8 cellular contexts compared by ENCODE assay signal in genomic region chr12:57523706-57524614, GRCh38. TPM values are rescaled to one million over a fixed set of nuclear protein-coding genes. Genes with fewer than 3 reads are reported as not detected.
A peak's percentile ranks its signal among the peaks of the same experiment; 100 is the strongest.
DNase-seq lines count a peak whose midpoint lies in the region; ATAC-seq and TF ChIP-seq lines count a peak whose summit lies in the region.

No MANE protein-coding gene starts in this region.

- no peaks in the 10 kb centered on the region for H3K9me2 ChIP-seq in OCI-LY7 (ENCODE audit: insufficient read depth, low read length)

- POLR2A ChIA-PET in CD8-positive, alpha-beta memory T cell (lab: Charles Lee), result interaction anchor here (0.5 to 1.5 kb wide), 5 partner anchors 11 to 829 kb away, joined by 3 to 7 read pairs (median 4); partner anchors contain the start of gene DCTN2
- POLR2A ChIA-PET in OCI-LY7 (lab: Charles Lee), result interaction anchor here (1.8 to 2.2 kb wide), 2 partner anchors 9 to 17 kb away, joined by 8 to 17 read pairs; no protein-coding TSS in a partner anchor

- peak overlapping the region; percentile 74 for H3K27ac ChIP-seq in CD8-positive, alpha-beta memory T cell (ENCODE audit: low read depth, low read length)
- H3K27ac ChIP-seq in OCI-LY7 (ENCODE audit: low read depth, low read length, poor library complexity, severe bottlenecking), result peak overlapping the region; percentile 97
- H3K27ac ChIP-seq in osteoblast (ENCODE audit: low read depth, low read length), result peak overlapping the region; percentile 75

- H3K4me3 ChIP-seq in CD8-positive, alpha-beta memory T cell (ENCODE audit: low read length), result peak overlapping the region; percentile 66
- peak overlapping the region; percentile 83 for H3K4me3 ChIP-seq in OCI-LY7 (ENCODE audit: low read depth, low read length, poor library complexity, severe bottlenecking)
- peak overlapping the region; percentile 77 for H3K4me3 ChIP-seq in osteoblast (ENCODE audit: insufficient read depth, low read length)

- no TSS peak for BruUV-seq in OCI-LY7 (replicated peaks; lab: Mats Ljungman, UMichigan)

- CTCF ChIA-PET in CD8-positive, alpha-beta memory T cell (lab: Charles Lee), result interaction anchor here (0.7 to 2.6 kb wide), 9 partner anchors 17 to 65 kb away, joined by 3 to 9 read pairs (median 4); partner anchors contain the start of gene GLI1
- CTCF ChIA-PET in OCI-LY7 (lab: Charles Lee; ENCODE audit: unreplicated experiment), result interaction anchor here (0.5 to 0.6 kb wide), 2 partner anchors 248 to 685 kb away, joined by 4 to 10 read pairs; partner anchors contain the start of gene EEF1AKMT3

- peak overlapping the region; percentile 87 to 96 (median 94) for H3K4me3 Mint-ChIP-seq in CD8-positive, alpha-beta memory T cell
- H3K4me3 Mint-ChIP-seq in effector memory CD8-positive, alpha-beta T cell, result peak overlapping the region; percentile 86 to 88

- peak in 1 of 5 donors; percentile 25 for DNase-seq in CD8-positive, alpha-beta memory T cell
- DNase-seq in OCI-LY7 (ENCODE audit: low spot score) (peak; percentile 55), osteoblast (ENCODE audit: insufficient read length, low spot score, missing footprints) (peak; percentile 91), NCI-H2081 (lab: John Stamatoyannopoulos, UW) (no peak), cerebellum (ENCODE audit: low spot score) (no peak), NCI-H2171 treated with DMSO at 0.1 percent for 48 hours (lab: John Stamatoyannopoulos, UW) (no peak), mucosa of gallbladder (ENCODE audit: low spot score) (no peak)
- no peak for DNase-seq in effector memory CD8-positive, alpha-beta T cell

- TF ChIP-seq CTCF in OCI-LY7 (conservative IDR thresholded peaks at IDR 0.05; ENCODE audit: low read length) (no peak), osteoblast (IDR thresholded peaks at IDR 0.05; ENCODE audit: extremely low read depth, low read depth, low read length) (no peak)

- H3K79me2 ChIP-seq in OCI-LY7 (ENCODE audit: insufficient read depth, low read depth, low read length), result peaks cover 33% of the 10 kb centered on the region
- H3K79me2 ChIP-seq in osteoblast (ENCODE audit: insufficient read depth, low read length), result peaks cover 58% of the 10 kb centered on the region

- intact Hi-C loops in OCI-LY7 (cut with micrococcal nuclease; ENCODE audit: unreplicated experiment), result loop anchor here (2.0 to 5.0 kb wide), 3 partner anchors 23 to 228 kb away; partner anchors contain the start of genes CDK4, DCTN2 and PIP4K2C

- H3K9me3 ChIP-seq in CD8-positive, alpha-beta memory T cell (ENCODE audit: low read length), result no peaks in the 10 kb centered on the region
- H3K9me3 ChIP-seq in OCI-LY7 (ENCODE audit: low read length), result no peaks in the 10 kb centered on the region
- H3K9me3 ChIP-seq in osteoblast (ENCODE audit: low read depth, low read length), result no peaks in the 10 kb centered on the region

- peak overlapping the region; percentile 81 for H3K4me2 ChIP-seq in OCI-LY7 (ENCODE audit: low read length)
- H3K4me2 ChIP-seq in osteoblast (ENCODE audit: insufficient read depth, low read length), result peak overlapping the region; percentile 96

- H2AFZ ChIP-seq in OCI-LY7 (ENCODE audit: low read length) (no peak overlapping the region), osteoblast (ENCODE audit: low read length) (no peak overlapping the region)

- H3K27me3 ChIP-seq in CD8-positive, alpha-beta memory T cell (ENCODE audit: insufficient read depth, low read length, poor library complexity, severe bottlenecking), result no peaks in the 10 kb centered on the region
- H3K27me3 ChIP-seq in osteoblast (ENCODE audit: insufficient read depth, low read length), result no peaks in the 10 kb centered on the region

- peaks cover 43% of the 10 kb centered on the region for H3K4me1 ChIP-seq in CD8-positive, alpha-beta memory T cell (ENCODE audit: insufficient read depth, low read length)
- H3K4me1 ChIP-seq in OCI-LY7 (ENCODE audit: insufficient read depth, low read length, poor library complexity, severe bottlenecking) (peaks cover 42% of the 10 kb centered on the region), osteoblast (ENCODE audit: insufficient read depth, low read length) (peaks cover 35% of the 10 kb centered on the region)

- peaks cover 38 to 61% (median 41%) of the 10 kb centered on the region in 3 donors for H3K4me1 Mint-ChIP-seq in CD8-positive, alpha-beta memory T cell
- H3K4me1 Mint-ChIP-seq in effector memory CD8-positive, alpha-beta T cell (ENCODE audit: low read depth in 2 of 2), result peaks cover 46 to 56% of the 10 kb centered on the region in 2 donors

- H3K36me3 ChIP-seq in CD8-positive, alpha-beta memory T cell (ENCODE audit: insufficient read depth, low read length), result peaks cover 22% of the 10 kb centered on the region
- H3K36me3 ChIP-seq in OCI-LY7 (ENCODE audit: insufficient read depth, low read length), result peaks cover 60% of the 10 kb centered on the region
- peaks cover 38% of the 10 kb centered on the region for H3K36me3 ChIP-seq in osteoblast (ENCODE audit: insufficient read depth, low read length)

- H3K36me3 Mint-ChIP-seq in CD8-positive, alpha-beta memory T cell, result peaks cover 0 to 61% (median 3%) of the 10 kb centered on the region in 3 donors
- H3K36me3 Mint-ChIP-seq in effector memory CD8-positive, alpha-beta T cell (ENCODE audit: insufficient read depth), result peaks cover 67% of the 10 kb centered on the region

- peaks cover 0 to 3% of the 10 kb centered on the region in 2 donors for H3K27me3 Mint-ChIP-seq in CD8-positive, alpha-beta memory T cell
- H3K27me3 Mint-ChIP-seq in effector memory CD8-positive, alpha-beta T cell, result no peaks in the 10 kb centered on the region

- H3K27ac Mint-ChIP-seq in CD8-positive, alpha-beta memory T cell, result peak overlapping the region; percentile 87 to 100 (median 95)
- peak overlapping the region; percentile 92 to 99 for H3K27ac Mint-ChIP-seq in effector memory CD8-positive, alpha-beta T cell

- no peak for ATAC-seq in effector memory CD8-positive, alpha-beta T cell (replicated peaks)

- H4K20me1 ChIP-seq in OCI-LY7 (ENCODE audit: insufficient read depth, low read length), result peaks cover 20% of the 10 kb centered on the region
- H4K20me1 ChIP-seq in osteoblast (ENCODE audit: insufficient read depth, low read length), result peaks cover 41% of the 10 kb centered on the region

- peaks cover 0 to 4% (median 0%) of the 10 kb centered on the region in 5 donors for H3K9me3 Mint-ChIP-seq in CD8-positive, alpha-beta memory T cell
- H3K9me3 Mint-ChIP-seq in effector memory CD8-positive, alpha-beta T cell, result no peaks in the 10 kb centered on the region

RNA-seq across cellular contexts. Expression of gene MBD6, which starts 1.3 kb away (rescaled TPM):
- total RNA-seq in CD8-positive, alpha-beta memory T cell, result 10 to 100 TPM; 49.0 to 54.7 TPM
- polyA plus RNA-seq in CD8-positive, alpha-beta memory T cell, result 4.2 TPM
- total RNA-seq in OCI-LY7 (2014; rRNA removed; shearing (Covaris generic)), result 21.8 and 23.9 TPM in 2 replicates
- total RNA-seq in OCI-LY7 (2022), result 110 and 112 TPM in 2 replicates
- total RNA-seq in osteoblast, result 5.0 and 5.8 TPM in 2 replicates
- total RNA-seq in cerebellum, result 6.3 TPM
- total RNA-seq in mucosa of gallbladder, result 115 TPM

RNA-seq across cellular contexts. Expression of gene DDIT3, which starts 3.6 kb away (rescaled TPM):
- total RNA-seq in CD8-positive, alpha-beta memory T cell, result 10 to 100 TPM; 12.7 to 13.2 TPM
- polyA plus RNA-seq in CD8-positive, alpha-beta memory T cell, result 11.7 TPM
- total RNA-seq in OCI-LY7 (2014; rRNA removed; shearing (Covaris generic)), result 42.7 and 43.7 TPM in 2 replicates
- total RNA-seq in OCI-LY7 (2022), result 32.3 and 34.5 TPM in 2 replicates
- total RNA-seq in osteoblast, result 118 and 136 TPM in 2 replicates
- total RNA-seq in cerebellum, result 6.7 TPM
- total RNA-seq in mucosa of gallbladder, result 24.6 TPM

RNA-seq across cellular contexts. Expression of gene DCTN2, which starts 23.0 kb away (rescaled TPM):
- 10 to 100 TPM; 98.7 to 99.3 TPM for total RNA-seq in CD8-positive, alpha-beta memory T cell
- 80.8 TPM for polyA plus RNA-seq in CD8-positive, alpha-beta memory T cell
- total RNA-seq in OCI-LY7 (2014; rRNA removed; shearing (Covaris generic)), result 61.8 and 68.4 TPM in 2 replicates
- 97.2 and 98.9 TPM in 2 replicates for total RNA-seq in OCI-LY7 (2022)
- 123 and 129 TPM in 2 replicates for total RNA-seq in osteoblast
- 86.0 TPM for total RNA-seq in cerebellum
- total RNA-seq in mucosa of gallbladder, result 135 TPM

RNA-seq across cellular contexts. Expression of gene KIF5A, which starts 25.9 kb away (rescaled TPM):
- total RNA-seq in CD8-positive, alpha-beta memory T cell, result 1 to 10 TPM; 1.8 to 2.1 TPM
- polyA plus RNA-seq in CD8-positive, alpha-beta memory T cell, result 0.12 TPM
- 0.09 and 0.10 TPM in 2 replicates for total RNA-seq in OCI-LY7 (2014; rRNA removed; shearing (Covaris generic))
- total RNA-seq in OCI-LY7 (2022) (1.2 and 1.6 TPM in 2 replicates), osteoblast (0.29 and 0.36 TPM in 2 replicates), cerebellum (51.7 TPM), mucosa of gallbladder (0.81 TPM)

RNA-seq across cellular contexts. Expression of gene MARS1, which starts 36.1 kb away (rescaled TPM):
- total RNA-seq in CD8-positive, alpha-beta memory T cell, result 100 to 1,000 TPM; 386 to 398 TPM
- polyA plus RNA-seq in CD8-positive, alpha-beta memory T cell, result 89.8 TPM
- total RNA-seq in OCI-LY7 (2014; rRNA removed; shearing (Covaris generic)), result 262 and 272 TPM in 2 replicates
- total RNA-seq in OCI-LY7 (2022), result 461 and 465 TPM in 2 replicates
- total RNA-seq in osteoblast, result 171 and 187 TPM in 2 replicates
- 82.4 TPM for total RNA-seq in cerebellum
- total RNA-seq in mucosa of gallbladder, result 116 TPM

Comparison
In these comparisons a context has a peak if more than half of its experiments do, and no peak if none do; other contexts are left out.
1. DNase-seq: peak in OCI-LY7 (single experiment) and osteoblast (single experiment); none in effector memory CD8-positive, alpha-beta T cell (0 of 3), NCI-H2081 (0 of 2), cerebellum (single experiment), NCI-H2171 treated with DMSO at 0.1 percent for 48 hours (single experiment) and mucosa of gallbladder (single experiment).
2. Peak in every context shown above with its lines, with median percentiles within 50 percentile points of each other: H3K27ac ChIP-seq and H3K4me3 ChIP-seq.